17 cellular contexts compared by ENCODE assay signal in genomic region chr4:684611-685010, GRCh38. TPM values are rescaled to one million over a fixed set of nuclear protein-coding genes. Genes with fewer than 3 reads are reported as not detected.
A peak's percentile ranks its signal among the peaks of the same experiment; 100 is the strongest.
DNase-seq lines count a peak whose midpoint lies in the region; ATAC-seq, FAIRE-seq and TF ChIP-seq lines count a peak whose summit lies in the region.
"Had no signal": no experiment of that assay in that cellular context is flagged by ENCODE, and none has a peak within 500 bp of the region (broad histone marks: within the 10 kb centered on the region; RNA-seq: fewer than 3 reads in every experiment).

No MANE protein-coding gene starts in this region.

- H3K4me1 ChIP-seq in SK-N-SH (ENCODE audit: control insufficient read depth in 1 of 2, insufficient read depth in 2 of 2, low read depth in 1 of 2, low read length in 1 of 2) (peaks cover 13 to 38% of the 10 kb centered on the region in 2 experiments; a peak in 3 of 4 replicates), kidney (ENCODE audit: control insufficient read depth in 1 of 2, insufficient read depth in 1 of 2, low read depth in 1 of 2, low read length in 2 of 2) (peaks cover 4 to 29% of the 10 kb centered on the region in 2 donors)

- POLR2A ChIA-PET in SK-N-SH (lab: Yijun Ruan, JAX) = interaction anchor here (1.0 to 1.6 kb wide), 3 partner anchors 10 to 26 kb away, joined by 4 to 8 read pairs (median 4); partner anchors contain the start of genes ATP5ME and MYL5

- no peak for ATAC-seq in SK-N-SH treated with all-trans-retinoic acid at 6 μM for 48 hours
- ATAC-seq in stimulated activated memory B cell treated with anti-CD40 and anti-IgM and Interleukin-4, amounts not matched to agents 10 μg/mL and 1 μg/mL and 100 μg/mL, for 72 hours = no peak
- ATAC-seq: PC-3 had no signal

- no peaks in the 10 kb centered on the region for H3K27me3 ChIP-seq in SK-N-SH (ENCODE audit: insufficient read depth)
- H3K27me3 ChIP-seq in GM06990 (replicated peaks; ENCODE audit: control insufficient read depth, insufficient read depth, low read length) = no peaks in the 10 kb centered on the region

- CTCF ChIA-PET in SK-N-SH (lab: Yijun Ruan, JAX) = interaction anchor here (0.7 to 2.3 kb wide), 19 partner anchors 10 to 303 kb away, joined by 3 to 22 read pairs (median 4); partner anchors contain the start of genes ATP5ME, IDUA and MYL5

- no peaks in the 10 kb centered on the region for H3K36me3 Mint-ChIP-seq in stimulated activated memory B cell treated with anti-CD40 and anti-IgM and Interleukin-4, amounts not matched to agents 10 μg/mL and 1 μg/mL and 100 μg/mL, for 72 hours
- H3K36me3 Mint-ChIP-seq: CD8-positive, alpha-beta memory T cell had no signal

- H3F3A ChIP-seq in SK-N-SH (replicated peaks; ENCODE audit: insufficient read depth) = peaks cover 11% of the 10 kb centered on the region

- no peak overlapping the region for H3K27ac Mint-ChIP-seq in stimulated activated memory B cell treated with anti-CD40 and anti-IgM and Interleukin-4, amounts not matched to agents 10 μg/mL and 1 μg/mL and 100 μg/mL, for 72 hours

- FAIRE-seq in kidney (lab: Jason Lieb, UNC) = no peak
- FAIRE-seq: A549, GM19239, H1 had no signal

- H3K27ac ChIP-seq in SK-N-SH (ENCODE audit: low read depth in 2 of 2, low read length in 1 of 2) (no peak overlapping the region; a peak in 1 of 4 replicates), kidney (ENCODE audit: low read depth in 2 of 2, low read length in 2 of 2) (no peak overlapping the region)
- H3K27ac ChIP-seq: RWPE1 had no signal

- H3K4me1 Mint-ChIP-seq in stimulated activated memory B cell treated with anti-CD40 and anti-IgM and Interleukin-4, amounts not matched to agents 10 μg/mL and 1 μg/mL and 100 μg/mL, for 72 hours = peaks cover 38% of the 10 kb centered on the region

- no peak overlapping the region; a peak in 1 of 4 replicates for H3K4me3 ChIP-seq in SK-N-SH (ENCODE audit: low read depth in 2 of 2, low read length in 1 of 2)
- no peak overlapping the region for H3K4me3 ChIP-seq in GM06990 (replicated peaks; ENCODE audit: low read depth, low read length)
- H3K4me3 ChIP-seq in kidney (ENCODE audit: low read length in 2 of 2) = no peak overlapping the region
- H3K4me3 ChIP-seq: A549; BLaER1 treated with 17β-estradiol and CSF1 and Interleukin-3, amounts not matched to agents 10 nM and 100 nM had no signal

- no peaks in the 10 kb centered on the region for H3K36me3 ChIP-seq in SK-N-SH (replicated peaks in 1 of 2; ENCODE audit: control insufficient read depth in 1 of 2, insufficient read depth in 2 of 2, low read length in 1 of 2)
- no peaks in the 10 kb centered on the region for H3K36me3 ChIP-seq in GM06990 (ENCODE audit: control insufficient read depth, insufficient read depth, low read length)
- no peaks in the 10 kb centered on the region for H3K36me3 ChIP-seq in kidney (ENCODE audit: control insufficient read depth in 1 of 2, insufficient read depth in 2 of 2, low read length in 2 of 2)
- H3K36me3 ChIP-seq: BLaER1 treated with 17β-estradiol and CSF1 and Interleukin-3, amounts not matched to agents 10 nM and 100 nM had no signal

- no peak for TF ChIP-seq EP300 in SK-N-SH (IDR thresholded peaks at IDR 0.05; ENCODE audit: borderline replicate concordance in 1 of 2, low read depth in 1 of 2, low read length in 1 of 2)

- DNase-seq in SK-N-SH = peak; percentile 69
- DNase-seq in GM06990 (ENCODE audit: extremely low read depth, insufficient read length) = peak; percentile 9
- DNase-seq in NCI-H524 treated with DMSO at 0.1 percent for 48 hours (lab: John Stamatoyannopoulos, UW) = peak; percentile 24
- DNase-seq in kidney = peak; percentile 76
- DNase-seq in COLO829 (ENCODE audit: low spot score) = no peak
- DNase-seq: KBM-7, MV-4-11 had no signal

- H3K79me2 ChIP-seq in SK-N-SH (ENCODE audit: insufficient read depth) = no peaks in the 10 kb centered on the region

- H3K4me2 ChIP-seq in SK-N-SH = no peak overlapping the region
- H3K4me2 ChIP-seq: A549 had no signal

- H3K9me3 ChIP-seq in SK-N-SH = no peaks in the 10 kb centered on the region
- H3K9me3 ChIP-seq in kidney (ENCODE audit: control insufficient read depth in 1 of 2, low read length in 2 of 2) = no peaks in the 10 kb centered on the region
- H3K9me3 ChIP-seq: A549; BLaER1 treated with 17β-estradiol and CSF1 and Interleukin-3, amounts not matched to agents 10 nM and 100 nM had no signal

- TF ChIP-seq CTCF in SK-N-SH (IDR thresholded peaks at IDR 0.05) (no peak), GM06990 (IDR thresholded peaks at IDR 0.05; ENCODE audit: insufficient read depth, low read length, poor library complexity, severe bottlenecking) (no peak), kidney (IDR thresholded peaks at IDR 0.05; ENCODE audit: borderline replicate concordance, extremely low read depth, insufficient read depth) (no peak)

- H3K9me2 ChIP-seq in SK-N-SH = no peaks in the 10 kb centered on the region

- H3K27me3 Mint-ChIP-seq in stimulated activated memory B cell treated with anti-CD40 and anti-IgM and Interleukin-4, amounts not matched to agents 10 μg/mL and 1 μg/mL and 100 μg/mL, for 72 hours = peaks cover 47% of the 10 kb centered on the region

- H2AFZ ChIP-seq in SK-N-SH (ENCODE audit: low read depth) = no peak overlapping the region

- no peak for TF ChIP-seq RAD21 in SK-N-SH (IDR thresholded peaks at IDR 0.05; ENCODE audit: low read length)

- 19% methylated on average over 6 of the region's 17 CpGs for WGBS in SK-N-SH (ENCODE audit: low lambda C conversion rate)

- intact Hi-C loops in kidney (cut with DNase I) = no loop called here

- H3K4me3 Mint-ChIP-seq in stimulated activated memory B cell treated with anti-CD40 and anti-IgM and Interleukin-4, amounts not matched to agents 10 μg/mL and 1 μg/mL and 100 μg/mL, for 72 hours = no peak overlapping the region

- H3K9ac ChIP-seq in SK-N-SH (no peak overlapping the region), kidney (ENCODE audit: low read length in 2 of 2) (no peak overlapping the region)

- no peaks in the 10 kb centered on the region for H3K9me3 Mint-ChIP-seq in stimulated activated memory B cell treated with anti-CD40 and anti-IgM and Interleukin-4, amounts not matched to agents 10 μg/mL and 1 μg/mL and 100 μg/mL, for 72 hours
- H3K9me3 Mint-ChIP-seq: CD8-positive, alpha-beta memory T cell had no signal

- H4K20me1 ChIP-seq in SK-N-SH (ENCODE audit: insufficient read depth) = no peaks in the 10 kb centered on the region
- H4K20me1 ChIP-seq: BLaER1 treated with 17β-estradiol and CSF1 and Interleukin-3, amounts not matched to agents 10 nM and 100 nM had no signal

TF ChIP-seq in SK-N-SH, 30 proteins besides CTCF, POLR2A, EP300 and RAD21 (continues in another document):
- no peak for TF ChIP-seq FOSL2 (IDR thresholded peaks at IDR 0.05; ENCODE audit: borderline replicate concordance, low read depth)
- no peak for TF ChIP-seq EZH2phosphoT487 (IDR thresholded peaks at IDR 0.05; ENCODE audit: borderline replicate concordance, low read depth)
- TF ChIP-seq, protein P1, sequence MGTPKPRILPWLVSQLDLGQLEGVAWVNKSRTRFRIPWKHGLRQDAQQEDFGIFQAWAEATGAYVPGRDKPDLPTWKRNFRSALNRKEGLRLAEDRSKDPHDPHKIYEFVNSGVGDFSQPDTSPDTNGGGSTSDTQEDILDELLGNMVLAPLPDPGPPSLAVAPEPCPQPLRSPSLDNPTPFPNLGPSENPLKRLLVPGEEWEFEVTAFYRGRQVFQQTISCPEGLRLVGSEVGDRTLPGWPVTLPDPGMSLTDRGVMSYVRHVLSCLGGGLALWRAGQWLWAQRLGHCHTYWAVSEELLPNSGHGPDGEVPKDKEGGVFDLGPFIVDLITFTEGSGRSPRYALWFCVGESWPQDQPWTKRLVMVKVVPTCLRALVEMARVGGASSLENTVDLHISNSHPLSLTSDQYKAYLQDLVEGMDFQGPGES (IDR thresholded peaks at IDR 0.05; ENCODE audit: low read depth, low read length) = no peak

TF ChIP-seq in SK-N-SH treated with all-trans-retinoic acid at 6 μM for 48 hours, 23 proteins besides CTCF, POLR2A, EP300 and RAD21 (continues in another document):
- TF ChIP-seq ZFP30 (CRISPR knock-in tag; IDR thresholded peaks at IDR 0.05) = no peak
- no peak for TF ChIP-seq PPARA (CRISPR knock-in tag; IDR thresholded peaks at IDR 0.05; ENCODE audit: borderline replicate concordance)
- no peak for TF ChIP-seq BACH2 (CRISPR knock-in tag; IDR thresholded peaks at IDR 0.05; ENCODE audit: borderline replicate concordance)

RNA-seq across cellular contexts. Expression of gene SLC49A3, which starts 4.3 kb away (rescaled TPM):
- 0.05 and 0.15 TPM in 2 replicates for polyA plus RNA-seq in SK-N-SH (2012; rRNA removed)
- polyA plus RNA-seq in SK-N-SH (2012; cell fraction: cytosol; rRNA removed) = not detected in 2 replicates
- polyA plus RNA-seq in SK-N-SH (2012; cell fraction: nucleus; rRNA removed) = 0.70 and 0.83 TPM in 2 replicates
- total RNA-seq in kidney = 18.2 TPM
- polyA plus RNA-seq in kidney (ENCODE audit: insufficient read depth, low read depth, low replicate concordance) = 12.6 TPM
- total RNA-seq: PC-3, SK-MEL-5 had no signal

RNA-seq across cellular contexts. Expression of gene MYL5, which starts 10.3 kb away (rescaled TPM):
- 46.9 and 51.7 TPM in 2 replicates for polyA plus RNA-seq in SK-N-SH (2012; rRNA removed)
- polyA plus RNA-seq in SK-N-SH (2012; cell fraction: cytosol; rRNA removed) = 38.1 and 40.2 TPM in 2 replicates
- polyA plus RNA-seq in SK-N-SH (2012; cell fraction: nucleus; rRNA removed) = 157 and 191 TPM in 2 replicates
- total RNA-seq in kidney = 17.9 TPM
- polyA plus RNA-seq in kidney (ENCODE audit: insufficient read depth, low read depth, low replicate concordance) = 29.6 TPM

RNA-seq across cellular contexts. Expression of gene ATP5ME, which starts 10.5 kb away (rescaled TPM):
- polyA plus RNA-seq in SK-N-SH (2012; rRNA removed) = 976 and 1,185 TPM in 2 replicates
- polyA plus RNA-seq in SK-N-SH (2012; cell fraction: cytosol; rRNA removed) = 1,140 and 1,209 TPM in 2 replicates
- 266 and 644 TPM in 2 replicates for polyA plus RNA-seq in SK-N-SH (2012; cell fraction: nucleus; rRNA removed)
- 248 TPM for total RNA-seq in kidney
- polyA plus RNA-seq in kidney (ENCODE audit: insufficient read depth, low read depth, low replicate concordance) = 1,928 TPM

RNA-seq across cellular contexts. Expression of gene PCGF3, which starts 21.0 kb away (rescaled TPM):
- polyA plus RNA-seq in SK-N-SH (2012; rRNA removed) (44.8 and 47.0 TPM in 2 replicates), kidney (ENCODE audit: insufficient read depth, low read depth, low replicate concordance) (21.7 TPM)
- polyA plus RNA-seq in SK-N-SH (2012; cell fraction: cytosol; rRNA removed) = 19.3 and 28.5 TPM in 2 replicates
- polyA plus RNA-seq in SK-N-SH (2012; cell fraction: nucleus; rRNA removed) = 193 TPM in 2 replicates
- 59.6 TPM for total RNA-seq in kidney

RNA-seq across cellular contexts. Expression of gene PDE6B, which starts 59.2 kb away (rescaled TPM):
- 1.2 and 1.5 TPM in 2 replicates for polyA plus RNA-seq in SK-N-SH (2012; rRNA removed)
- 1.4 TPM in 2 replicates for polyA plus RNA-seq in SK-N-SH (2012; cell fraction: cytosol; rRNA removed)
- 2.8 and 3.4 TPM in 2 replicates for polyA plus RNA-seq in SK-N-SH (2012; cell fraction: nucleus; rRNA removed)
- 10.7 TPM for total RNA-seq in kidney
- 10.8 TPM for polyA plus RNA-seq in kidney (ENCODE audit: insufficient read depth, low read depth, low replicate concordance)
- total RNA-seq: PC-3, SK-MEL-5 had no signal
- polyA plus RNA-seq: A549 had no signal
